In the genomic region with DNA sequence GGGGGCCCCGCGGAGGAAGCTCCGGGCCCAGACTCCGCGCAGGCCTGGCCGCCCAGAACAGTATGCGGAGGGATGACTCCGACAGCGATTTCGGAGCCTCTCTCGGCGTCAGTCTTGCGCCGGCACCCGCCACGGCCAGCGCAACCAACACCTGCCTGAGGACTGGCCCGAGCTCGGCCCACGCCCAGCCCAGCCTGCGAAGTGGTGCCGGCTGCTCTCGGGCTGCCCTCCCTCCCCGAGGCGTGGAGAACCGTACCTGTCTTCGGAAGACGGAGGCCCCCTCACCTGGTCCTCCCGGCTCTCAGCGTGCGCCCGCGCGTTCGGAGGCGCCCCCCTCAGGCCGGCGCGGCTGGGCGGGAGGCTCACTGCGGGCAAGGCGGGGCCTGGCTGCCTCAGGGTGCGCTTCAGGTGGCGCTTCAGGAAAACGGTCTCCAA, we compare ENCODE assay signal across 10 cellular contexts. TPM values are rescaled to one million over a fixed set of nuclear protein-coding genes. Genes with fewer than 3 reads are reported as not detected.
DNase-seq lines count a peak whose midpoint lies in the region; ATAC-seq and TF ChIP-seq lines count a peak whose summit lies in the region.
"Had no signal": no experiment of that assay in that cellular context is flagged by ENCODE, and none has a peak within 500 bp of the region (broad histone marks: within the 10 kb centered on the region; RNA-seq: fewer than 3 reads in every experiment).

A gene with protein sequence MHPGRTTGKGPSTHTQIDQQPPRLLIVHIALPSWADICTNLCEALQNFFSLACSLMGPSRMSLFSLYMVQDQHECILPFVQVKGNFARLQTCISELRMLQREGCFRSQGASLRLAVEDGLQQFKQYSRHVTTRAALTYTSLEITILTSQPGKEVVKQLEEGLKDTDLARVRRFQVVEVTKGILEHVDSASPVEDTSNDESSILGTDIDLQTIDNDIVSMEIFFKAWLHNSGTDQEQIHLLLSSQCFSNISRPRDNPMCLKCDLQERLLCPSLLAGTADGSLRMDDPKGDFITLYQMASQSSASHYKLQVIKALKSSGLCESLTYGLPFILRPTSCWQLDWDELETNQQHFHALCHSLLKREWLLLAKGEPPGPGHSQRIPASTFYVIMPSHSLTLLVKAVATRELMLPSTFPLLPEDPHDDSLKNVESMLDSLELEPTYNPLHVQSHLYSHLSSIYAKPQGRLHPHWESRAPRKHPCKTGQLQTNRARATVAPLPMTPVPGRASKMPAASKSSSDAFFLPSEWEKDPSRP (minus strand): TSS at position 322 of the 435 bp plus-strand sequence. CDS start 8,055 bp downstream, outside the sequence.

- no peaks in the 10 kb centered on the region for H3K36me3 ChIP-seq in H7 (replicated peaks; ENCODE audit: control insufficient read depth, insufficient read depth, low read length)
- H3K36me3 ChIP-seq in hepatocyte (replicated peaks; ENCODE audit: insufficient read depth, low read depth), result no peaks in the 10 kb centered on the region
- no peaks in the 10 kb centered on the region for H3K36me3 ChIP-seq in sigmoid colon
- H3K36me3 ChIP-seq: left lung had no signal

- no peaks in the 10 kb centered on the region for H3K9me2 ChIP-seq in hepatocyte (replicated peaks; ENCODE audit: insufficient read depth)

- DNase-seq in H7 (peak; percentile 93), hepatocyte (ENCODE audit: low spot score) (peak; percentile 48), skeletal muscle cell (ENCODE audit: low read depth) (no peak), sigmoid colon (no peak), NCI-H69 (lab: John Stamatoyannopoulos, UW) (no peak)
- peak; percentile 32 for DNase-seq in activated naive CD8-positive, alpha-beta T cell treated with anti-CD3 and anti-CD28 coated beads for 36 hours
- DNase-seq: SHP77 treated with DMSO at 0.1 percent for 48 hours had no signal

- H3K9me3 Mint-ChIP-seq in activated naive CD8-positive, alpha-beta T cell treated with anti-CD3 and anti-CD28 coated beads for 36 hours, result no peaks in the 10 kb centered on the region

- H3K27me3 Mint-ChIP-seq in activated naive CD8-positive, alpha-beta T cell treated with anti-CD3 and anti-CD28 coated beads for 36 hours, result peaks cover 52% of the 10 kb centered on the region

- H3K4me3 ChIP-seq in H7 (ENCODE audit: insufficient read depth, low read depth, low read length) (peak within 1 kb of the TSS; percentile 59), hepatocyte (no peak within 1 kb of the TSS), skeletal muscle cell (ENCODE audit: low read depth, low read length) (peak within 1 kb of the TSS; percentile 28), sigmoid colon (no peak within 1 kb of the TSS)
- H3K4me3 ChIP-seq: left lung had no signal

- peak; percentile 42 for TF ChIP-seq CTCF in hepatocyte (IDR thresholded peaks at IDR 0.05; ENCODE audit: poor library complexity)
- no peak for TF ChIP-seq CTCF in sigmoid colon (IDR thresholded peaks at IDR 0.05)

- no peak for ATAC-seq in GM19035 (IDR thresholded peaks at IDR 0.05; ENCODE audit: unreplicated experiment)
- ATAC-seq in HG02938 (IDR thresholded peaks at IDR 0.05; ENCODE audit: unreplicated experiment), result no peak
- ATAC-seq: left lung had no signal

- intact Hi-C loops in sigmoid colon (cut with DNase I), result no loop called here

- no peak within 1 kb of the TSS for H3K27ac Mint-ChIP-seq in activated naive CD8-positive, alpha-beta T cell treated with anti-CD3 and anti-CD28 coated beads for 36 hours

- WGBS in hepatocyte (ENCODE audit: low lambda C conversion rate, missing lambda C conversion rate), result 11% methylated on average over 33 of the region's 45 CpGs
- WGBS in sigmoid colon, 2 donors, result 16 to 48% methylated on average over 45 of the region's 45 CpGs

- H3K27ac ChIP-seq in hepatocyte (no peak within 1 kb of the TSS), sigmoid colon (no peak within 1 kb of the TSS)
- H3K27ac ChIP-seq: left lung had no signal

- H3K4me2 ChIP-seq in hepatocyte, result peak within 1 kb of the TSS; percentile 88

- H2AFZ ChIP-seq in hepatocyte, result peak within 1 kb of the TSS; percentile 76

- TF ChIP-seq POLR2A in sigmoid colon (IDR thresholded peaks at IDR 0.05), result no peak

- no peaks in the 10 kb centered on the region for H3K79me2 ChIP-seq in hepatocyte

- H3K36me3 Mint-ChIP-seq in activated naive CD8-positive, alpha-beta T cell treated with anti-CD3 and anti-CD28 coated beads for 36 hours, result no peaks in the 10 kb centered on the region

- peaks cover 14% of the 10 kb centered on the region; the same call in 1 of the 2 replicates for H3K27me3 ChIP-seq in H7 (ENCODE audit: control insufficient read depth, insufficient read depth, low read length)
- H3K27me3 ChIP-seq in hepatocyte, result no peaks in the 10 kb centered on the region
- H3K27me3 ChIP-seq in sigmoid colon, result peaks cover 10 to 26% (median 11%) of the 10 kb centered on the region in 3 donors

- no peaks in the 10 kb centered on the region for H3K4me1 ChIP-seq in hepatocyte (ENCODE audit: insufficient read depth)
- H3K4me1 ChIP-seq in sigmoid colon, result peaks cover 0 to 6% (median 3%) of the 10 kb centered on the region in 4 donors

- H3K9me3 ChIP-seq in hepatocyte (ENCODE audit: low read depth), result no peaks in the 10 kb centered on the region
- no peaks in the 10 kb centered on the region for H3K9me3 ChIP-seq in sigmoid colon
- H3K9me3 ChIP-seq: left lung had no signal

- no peak for TF ChIP-seq EP300 in sigmoid colon (IDR thresholded peaks at IDR 0.05)

- H4K20me1 ChIP-seq in hepatocyte (ENCODE audit: insufficient read depth, poor library complexity, severe bottlenecking), result no peaks in the 10 kb centered on the region

- H3K4me1 Mint-ChIP-seq in activated naive CD8-positive, alpha-beta T cell treated with anti-CD3 and anti-CD28 coated beads for 36 hours, result peaks cover 3% of the 10 kb centered on the region

- H3K4me3 Mint-ChIP-seq in activated naive CD8-positive, alpha-beta T cell treated with anti-CD3 and anti-CD28 coated beads for 36 hours, result peak within 1 kb of the TSS; percentile 32

RNA-seq across cellular contexts. Expression of the gene that starts here (rescaled TPM):
- total RNA-seq in H7 (2014; rRNA removed; shearing (Covaris generic)), result 3.9 and 4.8 TPM in 2 replicates
- total RNA-seq in activated naive CD8-positive, alpha-beta T cell treated with anti-CD3 and anti-CD28 coated beads for 36 hours, result under 1 TPM in 1 of 2 experiments, not detected in 1; 0.23 TPM
- total RNA-seq in hepatocyte, result 0.70 and 1.0 TPM in 2 replicates
- 0.30 and 1.2 TPM in 2 replicates for polyA plus RNA-seq in hepatocyte
- under 1 TPM in 2 of 4 donors, not detected in 2; 0.16 to 0.36 TPM for total RNA-seq in sigmoid colon
- polyA plus RNA-seq in sigmoid colon, result under 1 TPM in 2 of 3 donors, not detected in 1; 0.31 to 0.60 TPM

Comparison
In these comparisons a context has a peak if more than half of its experiments do, and no peak if none do; other contexts are left out.
1. Peak in DNase-seq in activated naive CD8-positive, alpha-beta T cell treated with anti-CD3 and anti-CD28 coated beads for 36 hours; RNA of the gene not detected or under 1 TPM.
2. DNase-seq: peak in H7 (single experiment) and hepatocyte (single experiment); none in skeletal muscle cell (single experiment), sigmoid colon (single experiment) and NCI-H69 (single experiment).
3. H3K4me3 ChIP-seq: peak in H7 (single experiment) and skeletal muscle cell (single experiment); none in hepatocyte (single experiment) and sigmoid colon (0 of 4).